In genomic region chr3:177460100-177460499, GRCh38 we compare ENCODE assay signal across 11 cellular contexts.
DNase-seq lines count a peak whose midpoint lies in the region; TF ChIP-seq lines count a peak whose summit lies in the region.
"Had no signal": no experiment of that assay in that cellular context is flagged by ENCODE, and none has a peak within 500 bp of the region (broad histone marks: within the 10 kb centered on the region; RNA-seq: fewer than 3 reads in every experiment).

No MANE protein-coding gene starts in this region.

- 59% methylated on average over 8 of the region's 8 CpGs for WGBS in suprapubic skin

- in situ Hi-C loops in brain microvascular endothelial cell (cut with HindIII; ENCODE audit: low pct_ligation_motif_present, low sequenced_read_pairs) = no loop called here

- H3K4me3 ChIP-seq in brain microvascular endothelial cell (ENCODE audit: low read depth, low read length) (no peak overlapping the region), suprapubic skin (no peak overlapping the region), WERI-Rb-1 (ENCODE audit: low read depth, low read length) (no peak overlapping the region)

- H3K4me1 ChIP-seq in suprapubic skin = peaks cover 19% of the 10 kb centered on the region

- TF ChIP-seq EP300 in suprapubic skin (IDR thresholded peaks at IDR 0.05) = no peak

- H3K9me3 ChIP-seq in suprapubic skin (no peaks in the 10 kb centered on the region), WERI-Rb-1 (ENCODE audit: severe bottlenecking) (peaks cover 2% of the 10 kb centered on the region)

- DNase-seq in NCI-H1105 treated with DMSO at 0.1 percent for 48 hours (lab: John Stamatoyannopoulos, UW) (peak; percentile 86), brain microvascular endothelial cell (no peak), iris pigment epithelial cell (ENCODE audit: low read depth) (peak; percentile 40), suprapubic skin (ENCODE audit: low spot score in 2 of 2) (no peak), SKM-1 (lab: John Stamatoyannopoulos, UW; ENCODE audit: unreplicated experiment) (no peak), inferior parietal cortex (ENCODE audit: extremely low spot score) (no peak), WERI-Rb-1 (no peak)
- DNase-seq: activated CD4-positive, alpha-beta T cell treated with anti-CD3 and anti-CD28 coated beads for 1 hour; activated naive CD8-positive, alpha-beta T cell treated with anti-CD3 and anti-CD28 coated beads, Interleukin-2, amount 10 ng/mL, durations not matched to agents 7 days and 5 days; NCI-H446 treated with DMSO at 0.1 percent for 48 hours; T-helper 2 cell had no signal

- H3K27ac ChIP-seq in brain microvascular endothelial cell (peak overlapping the region; percentile 27), suprapubic skin (peak overlapping the region; percentile 51), WERI-Rb-1 (no peak overlapping the region)

- H3K36me3 ChIP-seq in brain microvascular endothelial cell (replicated peaks) (no peaks in the 10 kb centered on the region), suprapubic skin (no peaks in the 10 kb centered on the region), WERI-Rb-1 (no peaks in the 10 kb centered on the region)

- no peak for TF ChIP-seq CTCF in brain microvascular endothelial cell (IDR thresholded peaks at IDR 0.05; ENCODE audit: low read depth, low read length, missing control alignments)
- no peak for TF ChIP-seq CTCF in suprapubic skin (IDR thresholded peaks at IDR 0.05)
- no peak for TF ChIP-seq CTCF in WERI-Rb-1 (IDR thresholded peaks at IDR 0.05; ENCODE audit: low read depth, low read length)

- no peak for TF ChIP-seq POLR2A in suprapubic skin (IDR thresholded peaks at IDR 0.05)

- H3K27me3 ChIP-seq in brain microvascular endothelial cell (replicated peaks) = no peaks in the 10 kb centered on the region
- no peaks in the 10 kb centered on the region for H3K27me3 ChIP-seq in suprapubic skin
- H3K27me3 ChIP-seq in WERI-Rb-1 (ENCODE audit: insufficient read depth, low read depth, severe bottlenecking) = no peaks in the 10 kb centered on the region

Comparison
In these comparisons a context has a peak if more than half of its experiments do, and no peak if none do; other contexts are left out.
1. DNase-seq: peak in NCI-H1105 treated with DMSO at 0.1 percent for 48 hours (single experiment) and iris pigment epithelial cell (single experiment); none in brain microvascular endothelial cell (single experiment), suprapubic skin (0 of 2), SKM-1 (single experiment), inferior parietal cortex (single experiment) and WERI-Rb-1 (single experiment).